Comparison of ENCODE assay signal across 23 cellular contexts in genomic region chr13:74695021-74695800, GRCh38.
"Had no signal": no experiment of that assay in that cellular context is flagged by ENCODE, and none has a peak within 500 bp of the region (broad histone marks: within the 10 kb centered on the region; RNA-seq: fewer than 3 reads in every experiment).

No MANE protein-coding gene starts in this region.

- H3K36me3 Mint-ChIP-seq: brain; mesothelial cell of epicardium; stimulated activated effector memory CD8-positive, alpha-beta T cell treated with anti-CD3 and anti-CD28 coated beads, Interleukin-12 subunit alpha, Interleukin-12 subunit beta, amount 100 ng/mL, for 72 hours had no signal

- H3K79me2 ChIP-seq: hepatocyte had no signal

- H3K36me3 ChIP-seq: lower lobe of right lung, right atrium auricular region, stomach, thoracic aorta, upper lobe of right lung, WERI-Rb-1 had no signal

- H3K4me1 ChIP-seq: lower lobe of right lung, right atrium auricular region, stomach, upper lobe of right lung had no signal

- H3K9me3 Mint-ChIP-seq: activated T-cell treated with anti-CD3 and anti-CD28 coated beads, Interleukin-2, amount 50 U/mL, for 72 hours; central memory CD8-positive, alpha-beta T cell; mesothelial cell of epicardium; stimulated activated effector memory CD8-positive, alpha-beta T cell treated with anti-CD3 and anti-CD28 coated beads, Interleukin-12 subunit alpha, Interleukin-12 subunit beta, amount 100 ng/mL, for 72 hours had no signal

- H3K9me3 ChIP-seq: lower lobe of right lung, right atrium auricular region, stomach, thoracic aorta, upper lobe of right lung had no signal

- H3K27me3 Mint-ChIP-seq: brain, T-helper 17 cell had no signal

- H3K27me3 ChIP-seq: hepatocyte, right atrium auricular region, stomach, upper lobe of right lung had no signal

- H2AFZ ChIP-seq: hepatocyte had no signal

- H3K4me3 Mint-ChIP-seq: activated T-cell treated with anti-CD3 and anti-CD28 coated beads, Interleukin-2, amount 50 U/mL, for 72 hours; central memory CD8-positive, alpha-beta T cell; mesothelial cell of epicardium; stimulated activated effector memory CD8-positive, alpha-beta T cell treated with anti-CD3 and anti-CD28 coated beads, Interleukin-12 subunit alpha, Interleukin-12 subunit beta, amount 100 ng/mL, for 72 hours; T-helper 17 cell had no signal

- H3K4me3 ChIP-seq: coronary artery, hepatocyte, lower lobe of right lung, right atrium auricular region, skin epidermis, stomach, thoracic aorta, upper lobe of right lung had no signal

- H3K27ac ChIP-seq: coronary artery, hepatocyte, lower lobe of right lung, right atrium auricular region, skin epidermis, stomach, thoracic aorta, upper lobe of right lung, WERI-Rb-1 had no signal

- DNase-seq: activated CD4-positive, alpha-beta T cell treated with anti-CD3 and anti-CD28 coated beads for 1 hour; activated CD4-positive, alpha-beta T cell treated with anti-CD3 and anti-CD28 coated beads, Interleukin-2, amount 50 U/mL, for 4 hours; activated effector memory CD4-positive, alpha-beta T cell treated with anti-CD3 and anti-CD28 coated beads, Interleukin-2, amount 50 U/mL, for 16 hours; activated naive CD4-positive, alpha-beta T cell treated with anti-CD3 and anti-CD28 coated beads, Interleukin-2, amount 50 U/mL, for 16 hours; activated T-cell treated with anti-CD3 and anti-CD28 coated beads, Interleukin-2, amount 50 U/mL, for 72 hours; amniotic stem cell; left colon; lower lobe of right lung; occipital lobe; stimulated activated CD4-positive, alpha-beta T cell treated with anti-CD3 and anti-CD28 coated beads, Interleukin-4, amount 100 ng/mL, for 24 hours; stomach; T-helper 17 cell; upper lobe of right lung; WERI-Rb-1 had no signal

- H3K4me1 Mint-ChIP-seq: central memory CD8-positive, alpha-beta T cell; stimulated activated effector memory CD8-positive, alpha-beta T cell treated with anti-CD3 and anti-CD28 coated beads, Interleukin-12 subunit alpha, Interleukin-12 subunit beta, amount 100 ng/mL, for 72 hours; T-helper 17 cell had no signal

- H3K27ac Mint-ChIP-seq: activated T-cell treated with anti-CD3 and anti-CD28 coated beads, Interleukin-2, amount 50 U/mL, for 72 hours; mesothelial cell of epicardium; stimulated activated effector memory CD8-positive, alpha-beta T cell treated with anti-CD3 and anti-CD28 coated beads, Interleukin-12 subunit alpha, Interleukin-12 subunit beta, amount 100 ng/mL, for 72 hours; T-helper 17 cell had no signal

- H3K4me2 ChIP-seq: hepatocyte had no signal

- ATAC-seq: activated T-cell treated with anti-CD3 and anti-CD28 coated beads, Interleukin-2, amount 50 U/mL, for 72 hours; left colon; lower lobe of right lung; stimulated activated effector memory CD8-positive, alpha-beta T cell treated with anti-CD3 and anti-CD28 coated beads, Interleukin-12 subunit alpha, Interleukin-12 subunit beta, amount 100 ng/mL, for 72 hours; T-helper 17 cell; upper lobe of right lung had no signal
